Comparison of ENCODE assay signal across 1 cellular context in genomic region chr2:51424418-51424817, GRCh38.
TF ChIP-seq lines count a peak whose summit lies in the region.

No MANE protein-coding gene starts in this region.

TF ChIP-seq in GM23338, 12 proteins besides CTCF, POLR2A, EP300 and RAD21 (continued from another document):
- no peak for TF ChIP-seq REST (IDR thresholded peaks at IDR 0.05; ENCODE audit: unreplicated experiment)
- TF ChIP-seq EZH2phosphoT487 (IDR thresholded peaks at IDR 0.05; ENCODE audit: unreplicated experiment), result no peak
- no peak for TF ChIP-seq ZNF114 (CRISPR knock-in tag; IDR thresholded peaks at IDR 0.05)
- no peak for TF ChIP-seq ZNF331 (CRISPR knock-in tag; IDR thresholded peaks at IDR 0.05; ENCODE audit: low read depth)
